In the genomic region with DNA sequence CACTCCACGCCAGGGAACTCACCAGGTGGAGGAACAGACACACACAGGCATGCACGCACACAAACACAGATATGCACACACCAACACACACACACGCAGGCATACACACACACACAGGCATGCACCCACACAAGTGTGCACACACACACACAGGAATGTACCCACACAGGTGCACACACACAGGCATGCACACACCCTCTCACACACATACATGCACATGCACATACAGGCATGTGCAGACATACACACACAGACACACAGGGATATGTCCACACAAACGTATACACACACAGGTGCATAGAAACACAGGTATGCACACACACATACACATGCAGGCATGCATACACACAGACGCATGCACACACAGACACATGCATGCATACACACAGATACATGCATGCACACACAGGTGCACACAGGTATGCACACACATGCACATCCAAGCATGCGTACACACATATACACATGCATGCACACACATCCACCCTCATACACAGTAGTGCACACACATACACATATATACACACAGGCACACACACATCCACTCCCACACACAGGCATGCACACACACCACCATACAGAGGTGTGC, we compare ENCODE assay signal across 18 cellular contexts. TPM values are rescaled to one million over a fixed set of nuclear protein-coding genes. Genes with fewer than 3 reads are reported as not detected.
DNase-seq lines count a peak whose midpoint lies in the region; ATAC-seq, FAIRE-seq and TF ChIP-seq lines count a peak whose summit lies in the region.
"Had no signal": no experiment of that assay in that cellular context is flagged by ENCODE, and none has a peak within 500 bp of the region (broad histone marks: within the 10 kb centered on the region; RNA-seq: fewer than 3 reads in every experiment).

No MANE protein-coding gene starts in this region.

- no peak for TF ChIP-seq CTCF in HCT116 (IDR thresholded peaks at IDR 0.05 in 2 of 3, conservative IDR thresholded peaks at IDR 0.05 in 1 of 3; ENCODE audit: borderline replicate concordance in 1 of 3, insufficient read depth in 1 of 3, low read depth in 2 of 3, low read length in 2 of 3)
- TF ChIP-seq CTCF in bronchial epithelial cell (IDR thresholded peaks at IDR 0.05; ENCODE audit: insufficient read depth, low read length, severe bottlenecking), result no peak

- RAD21 ChIA-PET in HCT116 (lab: Charles Lee; ENCODE audit: low non-redundant PET in 1 of 2, low total read pairs in 2 of 2, uncharacterized antibody in 2 of 2, unreplicated experiment in 2 of 2), result no interaction called here

- H3K36me3 ChIP-seq in HCT116 (ENCODE audit: control insufficient read depth in 1 of 2, insufficient read depth in 2 of 2, low read length in 2 of 2), result 0 out of 4 replicates have a peak, but pooled peaks cover 0 to 5% of the 10 kb centered on the region in 2 experiments
- H3K36me3 ChIP-seq in bronchial epithelial cell (ENCODE audit: control insufficient read depth, insufficient read depth, low read length), result peaks cover 5% of the 10 kb centered on the region
- H3K36me3 ChIP-seq: Peyer's patch had no signal

- H3K36me3 Mint-ChIP-seq in activated naive CD8-positive, alpha-beta T cell treated with anti-CD3 and anti-CD28 coated beads, Interleukin-2, amount 10 ng/mL, durations not matched to agents 7 days and 5 days, result peaks cover 40% of the 10 kb centered on the region
- H3K36me3 Mint-ChIP-seq in activated naive CD8-positive, alpha-beta T cell treated with anti-CD3 and anti-CD28 coated beads for 36 hours, result peaks cover 40% of the 10 kb centered on the region
- H3K36me3 Mint-ChIP-seq in stimulated activated memory B cell treated with anti-CD40 and anti-IgM and Interleukin-4, amounts not matched to agents 10 μg/mL and 1 μg/mL and 100 μg/mL, for 72 hours, result peaks cover 41% of the 10 kb centered on the region

- no peak overlapping the region for H3K4me3 Mint-ChIP-seq in activated naive CD8-positive, alpha-beta T cell treated with anti-CD3 and anti-CD28 coated beads, Interleukin-2, amount 10 ng/mL, durations not matched to agents 7 days and 5 days
- no peak overlapping the region for H3K4me3 Mint-ChIP-seq in activated naive CD8-positive, alpha-beta T cell treated with anti-CD3 and anti-CD28 coated beads for 36 hours
- H3K4me3 Mint-ChIP-seq in stimulated activated memory B cell treated with anti-CD40 and anti-IgM and Interleukin-4, amounts not matched to agents 10 μg/mL and 1 μg/mL and 100 μg/mL, for 72 hours, result no peak overlapping the region

- BruUV-seq in HCT116 (replicated peaks; lab: Mats Ljungman, UMichigan), result no TSS peak

- no peak for TF ChIP-seq POLR2A in HCT116 (IDR thresholded peaks at IDR 0.05; ENCODE audit: borderline replicate concordance, extremely low read depth, insufficient read depth, insufficient read length)

- H3K27me3 ChIP-seq in HCT116 (ENCODE audit: insufficient read depth, low read length) (no peaks in the 10 kb centered on the region), bronchial epithelial cell (ENCODE audit: control insufficient read depth, insufficient read depth, low read length) (no peaks in the 10 kb centered on the region)
- H3K27me3 ChIP-seq: Peyer's patch had no signal

- H3K9me3 ChIP-seq in HCT116 (ENCODE audit: control insufficient read depth in 1 of 2, insufficient read depth in 1 of 2, low read depth in 1 of 2, low read length in 2 of 2), result no peaks in the 10 kb centered on the region
- H3K9me3 ChIP-seq: Peyer's patch had no signal

- intact Hi-C loops in HCT116 (cut with micrococcal nuclease), result no loop called here

- H3K4me1 Mint-ChIP-seq in activated naive CD8-positive, alpha-beta T cell treated with anti-CD3 and anti-CD28 coated beads, Interleukin-2, amount 10 ng/mL, durations not matched to agents 7 days and 5 days, result peaks cover 51% of the 10 kb centered on the region
- H3K4me1 Mint-ChIP-seq in activated naive CD8-positive, alpha-beta T cell treated with anti-CD3 and anti-CD28 coated beads for 36 hours, result peaks cover 46% of the 10 kb centered on the region
- peaks cover 78% of the 10 kb centered on the region for H3K4me1 Mint-ChIP-seq in stimulated activated memory B cell treated with anti-CD40 and anti-IgM and Interleukin-4, amounts not matched to agents 10 μg/mL and 1 μg/mL and 100 μg/mL, for 72 hours

- H2AFZ ChIP-seq in HCT116 (ENCODE audit: low read depth, low read length, poor library complexity, severe bottlenecking), result no peak overlapping the region

- H3K9me2 ChIP-seq in HCT116 (ENCODE audit: insufficient read depth), result no peaks in the 10 kb centered on the region

- no peaks in the 10 kb centered on the region for H4K20me1 ChIP-seq in HCT116 (ENCODE audit: insufficient read depth)

- H3K27ac Mint-ChIP-seq in activated naive CD8-positive, alpha-beta T cell treated with anti-CD3 and anti-CD28 coated beads, Interleukin-2, amount 10 ng/mL, durations not matched to agents 7 days and 5 days, result peak overlapping the region; percentile 25
- H3K27ac Mint-ChIP-seq in activated naive CD8-positive, alpha-beta T cell treated with anti-CD3 and anti-CD28 coated beads for 36 hours, result no peak overlapping the region
- peak overlapping the region; percentile 76 for H3K27ac Mint-ChIP-seq in stimulated activated memory B cell treated with anti-CD40 and anti-IgM and Interleukin-4, amounts not matched to agents 10 μg/mL and 1 μg/mL and 100 μg/mL, for 72 hours

- H3K27ac ChIP-seq in HCT116 (ENCODE audit: low read depth, low read length), result no peak overlapping the region
- H3K27ac ChIP-seq: Peyer's patch had no signal

- CTCF ChIA-PET in HCT116 (lab: Charles Lee), result no interaction called here

- no peak for ATAC-seq in activated naive CD8-positive, alpha-beta T cell treated with anti-CD3 and anti-CD28 coated beads, Interleukin-2, amount 10 ng/mL, durations not matched to agents 7 days and 5 days (ENCODE audit: low read depth)
- ATAC-seq in HCT116 (no peak), GM21737 (IDR thresholded peaks at IDR 0.05; ENCODE audit: unreplicated experiment) (no peak)
- no peak for ATAC-seq in stimulated activated memory B cell treated with anti-CD40 and anti-IgM and Interleukin-4, amounts not matched to agents 10 μg/mL and 1 μg/mL and 100 μg/mL, for 72 hours

- FAIRE-seq in bronchial epithelial cell (lab: Jason Lieb, UNC), result peak; percentile 82

- H3K79me2 ChIP-seq in HCT116 (ENCODE audit: insufficient read depth, low read length), result peaks cover 56% of the 10 kb centered on the region; the same call in 1 of the 2 replicates

- POLR2A ChIA-PET in activated naive CD8-positive, alpha-beta T cell treated with anti-CD3 and anti-CD28 coated beads, Interleukin-2, amount 10 ng/mL, durations not matched to agents 7 days and 5 days (lab: Charles Lee), result no interaction called here
- POLR2A ChIA-PET in HCT116 (lab: Charles Lee), result no interaction called here

- H3K27me3 Mint-ChIP-seq in activated naive CD8-positive, alpha-beta T cell treated with anti-CD3 and anti-CD28 coated beads, Interleukin-2, amount 10 ng/mL, durations not matched to agents 7 days and 5 days, result no peaks in the 10 kb centered on the region
- no peaks in the 10 kb centered on the region for H3K27me3 Mint-ChIP-seq in activated naive CD8-positive, alpha-beta T cell treated with anti-CD3 and anti-CD28 coated beads for 36 hours
- H3K27me3 Mint-ChIP-seq in stimulated activated memory B cell treated with anti-CD40 and anti-IgM and Interleukin-4, amounts not matched to agents 10 μg/mL and 1 μg/mL and 100 μg/mL, for 72 hours, result no peaks in the 10 kb centered on the region
- H3K27me3 Mint-ChIP-seq: CD4-positive, alpha-beta memory T cell had no signal

- no peak for DNase-seq in activated naive CD8-positive, alpha-beta T cell treated with anti-CD3 and anti-CD28 coated beads, Interleukin-2, amount 10 ng/mL, durations not matched to agents 7 days and 5 days
- no peak for DNase-seq in activated naive CD8-positive, alpha-beta T cell treated with anti-CD3 and anti-CD28 coated beads for 36 hours
- DNase-seq in HCT116 (ENCODE audit: low read depth, low spot score) (no peak), bronchial epithelial cell (ENCODE audit: low read depth) (no peak), GM19238 (ENCODE audit: insufficient read length, low spot score) (no peak), SW480 (ENCODE audit: low spot score) (no peak)
- DNase-seq: AML-193; CD4-positive, alpha-beta memory T cell; GF-D8; H7; IMR-90; NCI-H1436; NCI-H2081; NCI-H524; Peyer's patch; SHP77 had no signal

- H3K4me1 ChIP-seq in HCT116 (ENCODE audit: control insufficient read depth in 1 of 2, insufficient read depth in 2 of 2, low read length in 2 of 2), result peaks cover 7 to 22% of the 10 kb centered on the region in 2 experiments; a peak in 2 of 4 replicates
- H3K4me1 ChIP-seq: Peyer's patch had no signal

- TF ChIP-seq RAD21 in HCT116 (IDR thresholded peaks at IDR 0.05; ENCODE audit: low read depth), result no peak

- no peaks in the 10 kb centered on the region for H3K9me3 Mint-ChIP-seq in activated naive CD8-positive, alpha-beta T cell treated with anti-CD3 and anti-CD28 coated beads, Interleukin-2, amount 10 ng/mL, durations not matched to agents 7 days and 5 days
- no peaks in the 10 kb centered on the region for H3K9me3 Mint-ChIP-seq in activated naive CD8-positive, alpha-beta T cell treated with anti-CD3 and anti-CD28 coated beads for 36 hours
- H3K9me3 Mint-ChIP-seq in stimulated activated memory B cell treated with anti-CD40 and anti-IgM and Interleukin-4, amounts not matched to agents 10 μg/mL and 1 μg/mL and 100 μg/mL, for 72 hours, result no peaks in the 10 kb centered on the region
- H3K9me3 Mint-ChIP-seq: CD4-positive, alpha-beta memory T cell had no signal

- H3K9ac ChIP-seq in HCT116 (ENCODE audit: low read length), result no peak overlapping the region

- no peak overlapping the region for H3K4me2 ChIP-seq in HCT116 (ENCODE audit: low read length)

- H3K4me3 ChIP-seq in HCT116 (replicated peaks in 1 of 2; ENCODE audit: low read depth in 1 of 2, low read length in 2 of 2) (no peak overlapping the region), bronchial epithelial cell (ENCODE audit: low read depth, low read length) (no peak overlapping the region)
- H3K4me3 ChIP-seq: Peyer's patch had no signal

RNA-seq across cellular contexts. Expression of a gene that starts 39.2 kb away (rescaled TPM):
- 100 to 1,000 TPM; 657 to 664 TPM for total RNA-seq in activated naive CD8-positive, alpha-beta T cell treated with anti-CD3 and anti-CD28 coated beads, Interleukin-2, amount 10 ng/mL, durations not matched to agents 7 days and 5 days
- total RNA-seq in activated naive CD8-positive, alpha-beta T cell treated with anti-CD3 and anti-CD28 coated beads for 36 hours, result 100 to 1,000 TPM; 588 to 605 TPM
- total RNA-seq in HCT116 (2021; ENCODE audit: unreplicated experiment) (276 TPM), bronchial epithelial cell (35.3 and 43.4 TPM in 2 replicates)
- polyA plus RNA-seq in HCT116 (2012), result 173 and 223 TPM in 2 replicates
